In genomic region chr17:75516619-75517276, GRCh38 we compare ENCODE assay signal across 8 cellular contexts. TPM values are rescaled to one million over a fixed set of nuclear protein-coding genes. Genes with fewer than 3 reads are reported as not detected.
DNase-seq lines count a peak whose midpoint lies in the region; ATAC-seq and TF ChIP-seq lines count a peak whose summit lies in the region.

No MANE protein-coding gene starts in this region.

- peaks cover 24% of the 10 kb centered on the region for H3K4me1 ChIP-seq in OCI-LY1 (ENCODE audit: insufficient read depth, low read length, severe bottlenecking)
- H3K4me1 ChIP-seq in iPS-20b (ENCODE audit: insufficient read depth, low read length): no peaks in the 10 kb centered on the region

- no peak overlapping the region for H2AFZ ChIP-seq in OCI-LY1 (ENCODE audit: low read length)

- H3K36me3 ChIP-seq in OCI-LY1 (ENCODE audit: insufficient read depth, low read length) (peaks cover 7% of the 10 kb centered on the region; the same call in 1 of the 2 replicates), iPS-20b (ENCODE audit: insufficient read depth, low read depth, low read length) (peaks cover 32% of the 10 kb centered on the region; the same call in 1 of the 2 replicates)

- H3K9me3 ChIP-seq in OCI-LY1 (ENCODE audit: low read length): no peaks in the 10 kb centered on the region
- H3K9me3 ChIP-seq in iPS-20b (ENCODE audit: insufficient read depth, low read depth, low read length): no peaks in the 10 kb centered on the region

- POLR2A ChIA-PET in activated naive CD8-positive, alpha-beta T cell treated with anti-CD3 and anti-CD28 coated beads, Interleukin-2, amount 10 ng/mL, durations not matched to agents 7 days and 5 days (lab: Charles Lee): interaction anchor here (0.5 to 2.2 kb wide), 23 partner anchors 8 to 387 kb away, joined by 3 to 23 read pairs (median 4); partner anchors contain the start of genes GRB2, LLGL2, MIF4GD and MYO15B

- no peaks in the 10 kb centered on the region for H3K9me3 Mint-ChIP-seq in activated naive CD8-positive, alpha-beta T cell treated with anti-CD3 and anti-CD28 coated beads, Interleukin-2, amount 10 ng/mL, durations not matched to agents 7 days and 5 days

- H3F3A ChIP-seq in OCI-LY1 (ENCODE audit: insufficient read depth, low read length): no peaks in the 10 kb centered on the region

- peak overlapping the region; percentile 80 for H3K4me2 ChIP-seq in OCI-LY1 (ENCODE audit: low read length)

- peaks cover 15% of the 10 kb centered on the region for H3K36me3 Mint-ChIP-seq in activated naive CD8-positive, alpha-beta T cell treated with anti-CD3 and anti-CD28 coated beads, Interleukin-2, amount 10 ng/mL, durations not matched to agents 7 days and 5 days

- H3K27me3 ChIP-seq in OCI-LY1 (ENCODE audit: insufficient read depth, low read length): no peaks in the 10 kb centered on the region
- H3K27me3 ChIP-seq in iPS-20b (ENCODE audit: insufficient read depth, low read length): no peaks in the 10 kb centered on the region

- no peak overlapping the region for H3K27ac ChIP-seq in OCI-LY1 (ENCODE audit: low read depth, low read length, poor library complexity, severe bottlenecking)
- no peak overlapping the region for H3K27ac ChIP-seq in iPS-20b (ENCODE audit: low read length)

- no peak for TF ChIP-seq CTCF in OCI-LY1 (IDR thresholded peaks at IDR 0.05; ENCODE audit: low read length)

- H3K9ac ChIP-seq in OCI-LY1 (ENCODE audit: low read length) (peak overlapping the region; percentile 73), iPS-20b (ENCODE audit: low read depth, low read length) (peak overlapping the region; percentile 58; the same call in 1 of the 2 replicates)

- peak; percentile 77 for DNase-seq in DMS53 (lab: John Stamatoyannopoulos, UW)
- DNase-seq in DMS53 treated with DMSO at 0.1 percent for 48 hours (lab: John Stamatoyannopoulos, UW; ENCODE audit: unreplicated experiment): no peak
- DNase-seq in activated naive CD8-positive, alpha-beta T cell treated with anti-CD3 and anti-CD28 coated beads, Interleukin-2, amount 10 ng/mL, durations not matched to agents 7 days and 5 days: peak; percentile 72
- DNase-seq in stimulated activated CD4-positive, alpha-beta T cell treated with anti-CD3 and anti-CD28 coated beads, Interleukin-2, amount 100 ng/mL, for 4 hours (ENCODE audit: low read depth): peak; percentile 26
- DNase-seq in LoVo (ENCODE audit: low spot score): no peak

- no peaks in the 10 kb centered on the region for H4K20me1 ChIP-seq in OCI-LY1 (ENCODE audit: insufficient read depth, low read length)

- H3K9me2 ChIP-seq in OCI-LY1 (ENCODE audit: low read depth, low read length): no peaks in the 10 kb centered on the region

- peak overlapping the region; percentile 75 for H3K4me3 Mint-ChIP-seq in activated naive CD8-positive, alpha-beta T cell treated with anti-CD3 and anti-CD28 coated beads, Interleukin-2, amount 10 ng/mL, durations not matched to agents 7 days and 5 days

- H3K79me2 ChIP-seq in OCI-LY1 (ENCODE audit: insufficient read depth, low read length): no peaks in the 10 kb centered on the region

- H3K27ac Mint-ChIP-seq in activated naive CD8-positive, alpha-beta T cell treated with anti-CD3 and anti-CD28 coated beads, Interleukin-2, amount 10 ng/mL, durations not matched to agents 7 days and 5 days: peak overlapping the region; percentile 91

- H3K4me1 Mint-ChIP-seq in activated naive CD8-positive, alpha-beta T cell treated with anti-CD3 and anti-CD28 coated beads, Interleukin-2, amount 10 ng/mL, durations not matched to agents 7 days and 5 days: peaks cover 24% of the 10 kb centered on the region

- peak overlapping the region; percentile 85 for H3K4me3 ChIP-seq in OCI-LY1 (ENCODE audit: low read depth, low read length, poor library complexity, severe bottlenecking)
- peak overlapping the region; percentile 90 for H3K4me3 ChIP-seq in iPS-20b (ENCODE audit: low read length)

- peaks cover 7% of the 10 kb centered on the region for H3K27me3 Mint-ChIP-seq in activated naive CD8-positive, alpha-beta T cell treated with anti-CD3 and anti-CD28 coated beads, Interleukin-2, amount 10 ng/mL, durations not matched to agents 7 days and 5 days

- peak; percentile 10 for ATAC-seq in HG02610 (IDR thresholded peaks at IDR 0.05; ENCODE audit: unreplicated experiment)
- peak; percentile 8 for ATAC-seq in activated naive CD8-positive, alpha-beta T cell treated with anti-CD3 and anti-CD28 coated beads, Interleukin-2, amount 10 ng/mL, durations not matched to agents 7 days and 5 days (ENCODE audit: low read depth)

RNA-seq across cellular contexts. Expression of gene TSEN54, which starts 0.4 kb away (rescaled TPM):
- 10 to 100 TPM; 75.2 to 76.0 TPM for total RNA-seq in activated naive CD8-positive, alpha-beta T cell treated with anti-CD3 and anti-CD28 coated beads, Interleukin-2, amount 10 ng/mL, durations not matched to agents 7 days and 5 days

RNA-seq across cellular contexts. Expression of gene CASKIN2, which starts 1.4 kb away (rescaled TPM):
- 1 to 10 TPM in 1 of 2 experiments, under 1 TPM in 1; 0.72 to 2.3 TPM for total RNA-seq in activated naive CD8-positive, alpha-beta T cell treated with anti-CD3 and anti-CD28 coated beads, Interleukin-2, amount 10 ng/mL, durations not matched to agents 7 days and 5 days

RNA-seq across cellular contexts. Expression of gene LLGL2, which starts 8.7 kb away (rescaled TPM):
- 10 to 100 TPM; 36.9 to 37.2 TPM for total RNA-seq in activated naive CD8-positive, alpha-beta T cell treated with anti-CD3 and anti-CD28 coated beads, Interleukin-2, amount 10 ng/mL, durations not matched to agents 7 days and 5 days

Comparison
In these comparisons a context has a peak if more than half of its experiments do, and no peak if none do; other contexts are left out.
1. DNase-seq: peak in DMS53 (single experiment), activated naive CD8-positive, alpha-beta T cell treated with anti-CD3 and anti-CD28 coated beads, Interleukin-2, amount 10 ng/mL, durations not matched to agents 7 days and 5 days (single experiment) and stimulated activated CD4-positive, alpha-beta T cell treated with anti-CD3 and anti-CD28 coated beads, Interleukin-2, amount 100 ng/mL, for 4 hours (single experiment); none in DMS53 treated with DMSO at 0.1 percent for 48 hours (single experiment) and LoVo (single experiment).